ENCODE assay signal across 1 cellular context in genomic region chr2:170895023-170895759, GRCh38.
TF ChIP-seq lines count a peak whose summit lies in the region.

No MANE protein-coding gene starts in this region.

TF ChIP-seq in HepG2, 621 proteins besides CTCF, POLR2A, EP300 and RAD21:
- TF ChIP-seq PLSCR1 (CRISPR knock-in tag; IDR thresholded peaks at IDR 0.05; ENCODE audit: borderline replicate concordance) (no peak), KDM6A (CRISPR knock-in tag; IDR thresholded peaks at IDR 0.05; ENCODE audit: low read depth) (no peak), MAFF (IDR thresholded peaks at IDR 0.05; ENCODE audit: low read depth, low read length) (no peak), ZNF496 (CRISPR knock-in tag; IDR thresholded peaks at IDR 0.05; ENCODE audit: insufficient replicate concordance) (no peak), SOX13 (IDR thresholded peaks at IDR 0.05) (no peak), SOX13 (CRISPR knock-in tag; conservative IDR thresholded peaks at IDR 0.05 in 1 of 2, IDR thresholded peaks at IDR 0.05 in 1 of 2) (no peak), ZNF772 (CRISPR knock-in tag; IDR thresholded peaks at IDR 0.05) (no peak), HBP1 (CRISPR knock-in tag; IDR thresholded peaks at IDR 0.05; ENCODE audit: low read depth) (no peak)
TF ChIP-seq in HepG2: peak in this region for 0.
